12 cellular contexts compared by ENCODE assay signal in the genomic region with DNA sequence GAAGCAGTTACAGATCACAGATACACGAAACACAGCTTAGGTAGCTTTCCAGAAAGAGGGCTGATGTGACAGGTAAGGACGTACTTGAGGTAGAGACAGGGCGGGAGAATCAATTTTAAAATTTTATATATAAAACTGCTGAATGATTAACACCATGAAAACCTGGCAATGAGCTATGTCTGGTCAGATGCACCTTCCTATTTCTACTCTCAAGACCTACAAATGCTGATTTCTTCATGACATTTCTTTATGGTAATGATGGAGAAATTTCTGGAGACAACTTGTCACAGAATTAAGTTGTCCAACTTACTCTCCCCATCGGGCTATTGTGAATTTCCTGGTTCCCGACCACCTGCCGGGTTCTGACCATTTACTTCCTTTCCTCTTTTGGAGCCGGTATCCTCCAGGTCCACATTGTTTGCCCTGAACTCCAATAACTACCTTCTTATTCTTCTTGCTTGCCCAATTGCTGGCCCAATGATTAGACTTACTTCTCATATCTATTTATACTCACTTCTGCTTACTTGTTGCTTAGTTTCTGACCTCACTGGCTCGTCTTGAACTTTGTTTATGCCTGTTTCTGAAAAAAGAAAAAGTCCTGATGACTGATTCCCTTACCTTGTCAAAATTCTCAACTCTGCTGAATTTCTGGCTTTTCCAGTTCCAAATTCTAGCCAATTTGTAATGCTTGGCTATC. TPM values are rescaled to one million over a fixed set of nuclear protein-coding genes. Genes with fewer than 3 reads are reported as not detected.
DNase-seq lines count a peak whose midpoint lies in the region; ATAC-seq, FAIRE-seq and TF ChIP-seq lines count a peak whose summit lies in the region.
"Had no signal": no experiment of that assay in that cellular context is flagged by ENCODE, and none has a peak within 500 bp of the region (broad histone marks: within the 10 kb centered on the region; RNA-seq: fewer than 3 reads in every experiment).

No MANE protein-coding gene starts in this region.

- DNase-seq in GM12891 (ENCODE audit: insufficient read length, low spot score) (no peak), T-helper 17 cell (no peak), A673 (ENCODE audit: low spot score) (no peak), NCI-H2196 treated with DMSO at 0.1 percent for 48 hours (lab: John Stamatoyannopoulos, UW; ENCODE audit: unreplicated experiment) (no peak)
- DNase-seq in CD8-positive, alpha-beta memory T cell: no peak
- DNase-seq: activated CD4-positive, alpha-beta T cell treated with anti-CD3 and anti-CD28 coated beads, Interleukin-2, amount 50 U/mL, for 4 hours; NCI-H510A treated with DMSO at 0.1 percent for 48 hours; pancreas had no signal

- no peak for TF ChIP-seq CTCF in A673 (conservative IDR thresholded peaks at IDR 0.05; ENCODE audit: low read depth, low read length)

- ATAC-seq in GM21381 (IDR thresholded peaks at IDR 0.05; ENCODE audit: unreplicated experiment): peak; percentile 98
- ATAC-seq in HG03139 (IDR thresholded peaks at IDR 0.05; ENCODE audit: unreplicated experiment): peak; percentile 67
- ATAC-seq in T-helper 17 cell: peak; percentile 50
- ATAC-seq in SK-N-SH treated with all-trans-retinoic acid at 6 μM for 48 hours: no peak

- no peak overlapping the region for H3K4me3 Mint-ChIP-seq in T-helper 17 cell
- no peak overlapping the region for H3K4me3 Mint-ChIP-seq in CD8-positive, alpha-beta memory T cell
- H3K4me3 Mint-ChIP-seq: central memory CD8-positive, alpha-beta T cell had no signal

- no peaks in the 10 kb centered on the region for H3K9me3 Mint-ChIP-seq in CD8-positive, alpha-beta memory T cell
- H3K9me3 Mint-ChIP-seq: central memory CD8-positive, alpha-beta T cell had no signal

- CTCF ChIA-PET in CD8-positive, alpha-beta memory T cell (lab: Charles Lee): no interaction called here
- CTCF ChIA-PET in A673 (lab: Charles Lee): no interaction called here

- FAIRE-seq in GM12891 (lab: Jason Lieb, UNC): peak; percentile 9
- FAIRE-seq: pancreas had no signal

- no peaks in the 10 kb centered on the region for H3K36me3 Mint-ChIP-seq in T-helper 17 cell (ENCODE audit: low read depth)
- peaks cover 0 to 9% (median 0%) of the 10 kb centered on the region in 3 donors for H3K36me3 Mint-ChIP-seq in CD8-positive, alpha-beta memory T cell

- no peaks in the 10 kb centered on the region for H3K4me1 ChIP-seq in CD8-positive, alpha-beta memory T cell (ENCODE audit: insufficient read depth, low read length)
- H3K4me1 ChIP-seq in A673 (ENCODE audit: insufficient read depth, low read length, poor library complexity, severe bottlenecking): no peaks in the 10 kb centered on the region
- H3K4me1 ChIP-seq: pancreas had no signal

- H3K27ac Mint-ChIP-seq in T-helper 17 cell: no peak overlapping the region
- no peak overlapping the region for H3K27ac Mint-ChIP-seq in CD8-positive, alpha-beta memory T cell

- intact Hi-C loops in A673 (cut with micrococcal nuclease; ENCODE audit: unreplicated experiment): no loop called here

- no peaks in the 10 kb centered on the region for H3K27me3 Mint-ChIP-seq in T-helper 17 cell
- peaks cover 0 to 4% of the 10 kb centered on the region in 2 donors for H3K27me3 Mint-ChIP-seq in CD8-positive, alpha-beta memory T cell
- H3K27me3 Mint-ChIP-seq: central memory CD8-positive, alpha-beta T cell had no signal

- no peak overlapping the region for H3K4me3 ChIP-seq in CD8-positive, alpha-beta memory T cell (ENCODE audit: low read length)
- H3K4me3 ChIP-seq in A673 (ENCODE audit: low read depth, low read length, poor library complexity, severe bottlenecking): no peak overlapping the region
- H3K4me3 ChIP-seq: pancreas had no signal

- H3K36me3 ChIP-seq in CD8-positive, alpha-beta memory T cell (ENCODE audit: insufficient read depth, low read length): no peaks in the 10 kb centered on the region
- no peaks in the 10 kb centered on the region for H3K36me3 ChIP-seq in A673 (ENCODE audit: insufficient read depth, low read length, poor library complexity, severe bottlenecking)
- H3K36me3 ChIP-seq: pancreas had no signal

- POLR2A ChIA-PET in CD8-positive, alpha-beta memory T cell (lab: Charles Lee): no interaction called here
- POLR2A ChIA-PET in A673 (lab: Charles Lee; ENCODE audit: low non-redundant PET): no interaction called here

- no peaks in the 10 kb centered on the region for H3K27me3 ChIP-seq in CD8-positive, alpha-beta memory T cell (ENCODE audit: insufficient read depth, low read length, poor library complexity, severe bottlenecking)
- no peaks in the 10 kb centered on the region for H3K27me3 ChIP-seq in A673 (replicated peaks; ENCODE audit: insufficient read depth, low read depth, low read length, poor library complexity)
- H3K27me3 ChIP-seq: pancreas had no signal

- no peak overlapping the region for H3K27ac ChIP-seq in CD8-positive, alpha-beta memory T cell (ENCODE audit: low read depth, low read length)
- H3K27ac ChIP-seq in A673 (ENCODE audit: low read depth, low read length, poor library complexity, severe bottlenecking): no peak overlapping the region
- H3K27ac ChIP-seq: pancreas had no signal

- H3K4me1 Mint-ChIP-seq in T-helper 17 cell: no peaks in the 10 kb centered on the region
- no peaks in the 10 kb centered on the region for H3K4me1 Mint-ChIP-seq in CD8-positive, alpha-beta memory T cell
- H3K4me1 Mint-ChIP-seq: central memory CD8-positive, alpha-beta T cell had no signal

- no peak for TF ChIP-seq POLR2A in GM12891 (IDR thresholded peaks at IDR 0.05; ENCODE audit: low read depth, low read length)

- H3K9me3 ChIP-seq in T-helper 17 cell (ENCODE audit: control insufficient read depth, low read length, poor library complexity, severe bottlenecking): no peaks in the 10 kb centered on the region
- no peaks in the 10 kb centered on the region for H3K9me3 ChIP-seq in CD8-positive, alpha-beta memory T cell (ENCODE audit: low read length)
- no peaks in the 10 kb centered on the region for H3K9me3 ChIP-seq in A673 (ENCODE audit: low read depth, low read length, poor library complexity, severe bottlenecking)
- H3K9me3 ChIP-seq: pancreas had no signal

- BruUV-seq in A673 (replicated peaks; lab: Mats Ljungman, UMichigan): no TSS peak

TF ChIP-seq in GM12891, 5 proteins besides CTCF, POLR2A, EP300 and RAD21:
- TF ChIP-seq SPI1 (IDR thresholded peaks at IDR 0.05; ENCODE audit: low read depth, low read length) (peak; percentile 72), PAX5 (IDR thresholded peaks at IDR 0.05; ENCODE audit: insufficient read depth, low read length, severe bottlenecking) (no peak)

TF ChIP-seq in SK-N-SH treated with all-trans-retinoic acid at 6 μM for 48 hours, 23 proteins besides CTCF, POLR2A, EP300 and RAD21:
- TF ChIP-seq TCF4 (CRISPR knock-in tag; IDR thresholded peaks at IDR 0.05; ENCODE audit: borderline replicate concordance) (no peak), ESRRG (CRISPR knock-in tag; IDR thresholded peaks at IDR 0.05) (no peak), CSDC2 (CRISPR knock-in tag; IDR thresholded peaks at IDR 0.05) (no peak), ARNTL (CRISPR knock-in tag; IDR thresholded peaks at IDR 0.05; ENCODE audit: borderline replicate concordance, low read depth) (no peak), PPARA (CRISPR knock-in tag; IDR thresholded peaks at IDR 0.05; ENCODE audit: borderline replicate concordance) (no peak), ISL1 (CRISPR knock-in tag; IDR thresholded peaks at IDR 0.05) (no peak)
- TF ChIP-seq, protein P1, sequence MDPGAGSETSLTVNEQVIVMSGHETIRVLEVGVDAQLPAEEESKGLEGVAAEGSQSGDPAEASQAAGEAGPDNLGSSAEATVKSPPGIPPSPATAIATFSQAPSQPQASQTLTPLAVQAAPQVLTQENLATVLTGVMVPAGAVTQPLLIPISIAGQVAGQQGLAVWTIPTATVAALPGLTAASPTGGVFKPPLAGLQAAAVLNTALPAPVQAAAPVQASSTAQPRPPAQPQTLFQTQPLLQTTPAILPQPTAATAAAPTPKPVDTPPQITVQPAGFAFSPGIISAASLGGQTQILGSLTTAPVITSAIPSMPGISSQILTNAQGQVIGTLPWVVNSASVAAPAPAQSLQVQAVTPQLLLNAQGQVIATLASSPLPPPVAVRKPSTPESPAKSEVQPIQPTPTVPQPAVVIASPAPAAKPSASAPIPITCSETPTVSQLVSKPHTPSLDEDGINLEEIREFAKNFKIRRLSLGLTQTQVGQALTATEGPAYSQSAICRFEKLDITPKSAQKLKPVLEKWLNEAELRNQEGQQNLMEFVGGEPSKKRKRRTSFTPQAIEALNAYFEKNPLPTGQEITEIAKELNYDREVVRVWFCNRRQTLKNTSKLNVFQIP (CRISPR knock-in tag; IDR thresholded peaks at IDR 0.05; ENCODE audit: borderline replicate concordance, low read depth): no peak

RNA-seq across cellular contexts. Expression of a gene that starts 12.8 kb away (rescaled TPM):
- 9.4 TPM for polyA plus RNA-seq in GM12891 (2012; ENCODE audit: low read depth, missing spikeins)
- total RNA-seq in T-helper 17 cell (100 to 1,000 TPM; 123 to 158 TPM), A673 (2021) (37.0 and 44.2 TPM in 2 replicates)
- 10 to 100 TPM; 32.7 to 32.8 TPM for total RNA-seq in CD8-positive, alpha-beta memory T cell
- 45.3 TPM for polyA plus RNA-seq in CD8-positive, alpha-beta memory T cell
